Comparison of ENCODE assay signal across 8 cellular contexts in genomic region chr12:115916910-115917668, GRCh38.
DNase-seq lines count a peak whose midpoint lies in the region; ATAC-seq and TF ChIP-seq lines count a peak whose summit lies in the region.

No MANE protein-coding gene starts in this region.

- DNase-seq in DND-41 (peak; percentile 48), HFFc6 (no peak), NCI-H2196 treated with DMSO at 0.1 percent for 48 hours (lab: John Stamatoyannopoulos, UW; ENCODE audit: unreplicated experiment) (peak; percentile 50), epithelial cell of proximal tubule (ENCODE audit: low read depth) (no peak), myocyte (ENCODE audit: low read depth) (peak; percentile 21), middle frontal gyrus (ENCODE audit: extremely low spot score, low spot score) (no peak)
- DNase-seq in activated CD8-positive, alpha-beta memory T cell treated with anti-CD3 and anti-CD28 coated beads, Interleukin-2, amount 50 U/mL, for 1 hour (ENCODE audit: extremely low read depth): peak; percentile 21
- peak; percentile 29 to 47 for DNase-seq in stimulated activated CD8-positive, alpha-beta memory T cell treated with anti-CD3 and anti-CD28 coated beads, Interleukin-7, amount 100 ng/mL, for 4 hours (ENCODE audit: low read depth in 2 of 2)

- peak; percentile 71 for ATAC-seq in DND-41 (ENCODE audit: insufficient read depth, low read depth)

- TF ChIP-seq CTCF in DND-41 (IDR thresholded peaks at IDR 0.05; ENCODE audit: borderline replicate concordance, extremely low read depth, low read length, poor library complexity, severe bottlenecking) (peak; percentile 89), HFFc6 (IDR thresholded peaks at IDR 0.05) (peak; percentile 99), epithelial cell of proximal tubule (conservative IDR thresholded peaks at IDR 0.05; ENCODE audit: low read depth, low read length) (peak; percentile 80)

- no peaks in the 10 kb centered on the region for H4K20me1 ChIP-seq in DND-41 (ENCODE audit: insufficient read depth, low read length)

- H3K9me3 ChIP-seq in DND-41 (ENCODE audit: insufficient read depth, low read length, severe bottlenecking): no peaks in the 10 kb centered on the region

- H3K36me3 ChIP-seq in DND-41 (ENCODE audit: insufficient read depth, low read length): no peaks in the 10 kb centered on the region

- peaks cover 11% of the 10 kb centered on the region for H3K27me3 Mint-ChIP-seq in HFFc6 (ENCODE audit: insufficient read depth)

- H3K27ac Mint-ChIP-seq in HFFc6: no peak overlapping the region

- H3K4me1 ChIP-seq in DND-41 (ENCODE audit: insufficient read depth, low read length): no peaks in the 10 kb centered on the region

- no peak overlapping the region for H3K9ac ChIP-seq in DND-41 (ENCODE audit: low read depth, low read length)

- peaks cover 4% of the 10 kb centered on the region for H3K27me3 ChIP-seq in DND-41 (ENCODE audit: insufficient read depth, low read length, poor library complexity)

- H3K4me3 ChIP-seq in DND-41 (ENCODE audit: low read depth in 1 of 2, low read length in 2 of 2) (no peak overlapping the region), epithelial cell of proximal tubule (ENCODE audit: low read depth, low read length) (peak overlapping the region; percentile 10)

- H3K36me3 Mint-ChIP-seq in HFFc6 (ENCODE audit: low read depth): no peaks in the 10 kb centered on the region

- no peak overlapping the region for H3K27ac ChIP-seq in DND-41 (ENCODE audit: low read length)

- no peak overlapping the region for H2AFZ ChIP-seq in DND-41 (ENCODE audit: low read depth, low read length)

- H3K4me2 ChIP-seq in DND-41 (ENCODE audit: insufficient read depth, low read length): no peak overlapping the region

- no peaks in the 10 kb centered on the region for H3K79me2 ChIP-seq in DND-41 (ENCODE audit: insufficient read depth, low read length)

- H3K4me3 Mint-ChIP-seq in HFFc6: no peak overlapping the region

- H3K4me1 Mint-ChIP-seq in HFFc6 (ENCODE audit: low read depth): peaks cover 33% of the 10 kb centered on the region

- H3K9me3 Mint-ChIP-seq in HFFc6: no peaks in the 10 kb centered on the region; the same call in 1 of the 2 replicates

Comparison
In these comparisons a context has a peak if more than half of its experiments do, and no peak if none do; other contexts are left out.
1. DNase-seq: peak in DND-41 (single experiment), NCI-H2196 treated with DMSO at 0.1 percent for 48 hours (single experiment), activated CD8-positive, alpha-beta memory T cell treated with anti-CD3 and anti-CD28 coated beads, Interleukin-2, amount 50 U/mL, for 1 hour (single experiment), myocyte (single experiment) and stimulated activated CD8-positive, alpha-beta memory T cell treated with anti-CD3 and anti-CD28 coated beads, Interleukin-7, amount 100 ng/mL, for 4 hours (2 of 2); none in HFFc6 (single experiment), epithelial cell of proximal tubule (single experiment) and middle frontal gyrus (single experiment).
2. Peak in every context shown above with its lines, with median percentiles within 50 percentile points of each other: CTCF ChIP-seq.